Comparison of ENCODE assay signal across 35 cellular contexts in the genomic region with DNA sequence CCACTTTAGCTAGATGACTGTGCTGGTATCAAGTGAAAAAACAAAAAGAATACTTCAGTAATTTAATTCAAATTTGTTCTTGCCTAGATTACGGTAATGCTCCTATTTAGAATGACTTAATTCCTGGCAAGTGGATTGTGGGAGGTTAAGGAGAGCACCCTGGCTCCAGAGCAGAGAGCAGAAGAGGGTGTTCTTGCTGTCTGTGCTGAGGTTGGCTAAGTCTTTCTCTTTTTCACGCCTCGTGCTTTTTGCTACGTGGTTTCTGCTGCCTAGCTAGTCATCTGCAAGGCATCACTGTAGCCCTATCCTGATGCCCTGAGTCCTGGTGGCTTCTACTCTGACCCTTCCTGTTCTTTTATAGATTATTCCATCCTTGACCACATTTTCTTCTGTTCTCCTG.
"Had no signal": no experiment of that assay in that cellular context is flagged by ENCODE, and none has a peak within 500 bp of the region (broad histone marks: within the 10 kb centered on the region; RNA-seq: fewer than 3 reads in every experiment).

No MANE protein-coding gene starts in this region.

- H3K27me3 Mint-ChIP-seq: activated B cell treated with CpG ODN at 0.5 μM for 24 hours; activated CD4-positive, alpha-beta memory T cell treated with anti-CD3 and anti-CD28 coated beads for 36 hours; activated CD4-positive, alpha-beta T cell treated with anti-CD3 and anti-CD28 coated beads, Interleukin-2, amount 10 ng/mL, durations not matched to agents 24 days and 14 days; activated CD8-positive, alpha-beta T cell treated with anti-CD3 and anti-CD28 coated beads for 36 hours; activated naive CD8-positive, alpha-beta T cell treated with anti-CD3 and anti-CD28 coated beads for 36 hours; brain had no signal

- H3K9me3 Mint-ChIP-seq: activated CD4-positive, alpha-beta T cell treated with anti-CD3 and anti-CD28 coated beads, Interleukin-2, amount 10 ng/mL, durations not matched to agents 24 days and 14 days; activated CD8-positive, alpha-beta T cell treated with anti-CD3 and anti-CD28 coated beads for 36 hours; activated naive CD4-positive, alpha-beta T cell treated with anti-CD3 and anti-CD28 coated beads, Interleukin-2, amount 50 U/mL, for 72 hours; activated T-cell treated with anti-CD3 and anti-CD28 coated beads, Interleukin-2, amount 50 U/mL, for 72 hours; T-helper 1 cell treated with Interleukin-12 subunit alpha and Interleukin-12 subunit beta and Interleukin-4 antibody, amounts not matched to agents 30 μg/mL and 1 μg/mL, for 36 hours had no signal

- H3K4me3 ChIP-seq: adrenal gland, cardiac muscle cell had no signal

- H3K4me3 Mint-ChIP-seq: activated B cell treated with CpG ODN at 0.5 μM for 24 hours; activated CD4-positive, alpha-beta memory T cell treated with anti-CD3 and anti-CD28 coated beads for 36 hours; activated CD4-positive, alpha-beta T cell treated with anti-CD3 and anti-CD28 coated beads, Interleukin-2, amount 10 ng/mL, durations not matched to agents 24 days and 14 days; activated CD8-positive, alpha-beta T cell treated with anti-CD3 and anti-CD28 coated beads for 36 hours; activated naive CD4-positive, alpha-beta T cell treated with anti-CD3 and anti-CD28 coated beads for 36 hours; activated naive CD8-positive, alpha-beta T cell treated with anti-CD3 and anti-CD28 coated beads for 36 hours; activated T-cell treated with anti-CD3 and anti-CD28 coated beads, Interleukin-2, amount 50 U/mL, for 4 hours; activated T-cell treated with anti-CD3 and anti-CD28 coated beads, Interleukin-2, amount 50 U/mL, for 72 hours; activated T-helper 1 cell treated with anti-CD3 and anti-CD28 coated beads, Interleukin-12 subunit alpha, Interleukin-12 subunit beta, Interleukin-2, Interleukin-4 antibody, amounts not matched to agents 30 ng/mL and 10 ng/mL and 1 ng/mL, durations not matched to agents 14 hours and 24 hours and 36 hours; activated T-helper 17 cell treated with anti-CD3 and anti-CD28 coated beads, Interleukin-2, amount 50 U/mL, for 72 hours; brain; T-helper 1 cell treated with Interleukin-12 subunit alpha and Interleukin-12 subunit beta and Interleukin-4 antibody, amounts not matched to agents 30 μg/mL and 1 μg/mL, for 36 hours; T-helper 2 cell treated with Interferon-gamma antibody and Interleukin-4, amounts not matched to agents 5 μg/mL and 100 μg/mL, for 36 hours had no signal

- H3K27ac Mint-ChIP-seq: activated B cell treated with CpG ODN at 0.5 μM for 24 hours; activated CD4-positive, alpha-beta memory T cell treated with anti-CD3 and anti-CD28 coated beads for 36 hours; activated CD4-positive, alpha-beta T cell treated with anti-CD3 and anti-CD28 coated beads, Interleukin-2, amount 10 ng/mL, durations not matched to agents 24 days and 14 days; activated CD8-positive, alpha-beta T cell treated with anti-CD3 and anti-CD28 coated beads for 36 hours; activated naive CD4-positive, alpha-beta T cell treated with anti-CD3 and anti-CD28 coated beads for 36 hours; activated naive CD4-positive, alpha-beta T cell treated with anti-CD3 and anti-CD28 coated beads, Interleukin-2, amount 50 U/mL, for 72 hours; activated naive CD8-positive, alpha-beta T cell treated with anti-CD3 and anti-CD28 coated beads for 36 hours; activated T-cell treated with anti-CD3 and anti-CD28 coated beads, Interleukin-2, amount 50 U/mL, for 72 hours; activated T-helper 1 cell treated with anti-CD3 and anti-CD28 coated beads, Interleukin-12 subunit alpha, Interleukin-12 subunit beta, Interleukin-2, Interleukin-4 antibody, amounts not matched to agents 30 ng/mL and 10 ng/mL and 1 ng/mL, durations not matched to agents 14 hours and 24 hours and 36 hours; activated T-helper 17 cell treated with anti-CD3 and anti-CD28 coated beads, Interleukin-2, amount 50 U/mL, for 72 hours; brain; T-helper 1 cell treated with Interleukin-12 subunit alpha and Interleukin-12 subunit beta and Interleukin-4 antibody, amounts not matched to agents 30 μg/mL and 1 μg/mL, for 36 hours; T-helper 2 cell treated with Interferon-gamma antibody and Interleukin-4, amounts not matched to agents 5 μg/mL and 100 μg/mL, for 36 hours had no signal

- H3K27ac ChIP-seq: adrenal gland, cardiac muscle cell, VCaP had no signal

- H3K9me3 ChIP-seq: adrenal gland had no signal

- H3K4me1 ChIP-seq: adrenal gland had no signal

- DNase-seq: activated B cell treated with CpG ODN at 0.5 μM for 24 hours; activated CD4-positive, alpha-beta memory T cell treated with anti-CD3 and anti-CD28 coated beads for 36 hours; activated CD4-positive, alpha-beta T cell treated with anti-CD3 and anti-CD28 coated beads for 4 hours; activated CD4-positive, alpha-beta T cell treated with anti-CD3 and anti-CD28 coated beads, Interleukin-2, amount 10 ng/mL, durations not matched to agents 24 days and 14 days; activated CD4-positive, alpha-beta T cell treated with anti-CD3 and anti-CD28 coated beads, Interleukin-2, amount 50 U/mL, for 1 hour; activated CD4-positive, alpha-beta T cell treated with anti-CD3 and anti-CD28 coated beads, Interleukin-2, amount 50 U/mL, for 4 hours; activated CD4-positive, CD25-positive, alpha-beta regulatory T cell treated with anti-CD3 and anti-CD28 coated beads, Interleukin-2, amount 50 U/mL, for 72 hours; activated CD8-positive, alpha-beta memory T cell treated with anti-CD3 and anti-CD28 coated beads, Interleukin-2, amount 50 U/mL, for 4 hours; activated CD8-positive, alpha-beta T cell treated with anti-CD3 and anti-CD28 coated beads for 36 hours; activated effector memory CD4-positive, alpha-beta T cell treated with anti-CD3 and anti-CD28 coated beads, Interleukin-2, amount 50 U/mL, for 16 hours; activated gamma-delta T cell treated with Interleukin-2 at 50 U/mL for 16 hours; activated naive CD4-positive, alpha-beta T cell; activated naive CD4-positive, alpha-beta T cell treated with anti-CD3 and anti-CD28 coated beads for 36 hours; activated naive CD4-positive, alpha-beta T cell treated with anti-CD3 and anti-CD28 coated beads, Interleukin-2, amount 50 U/mL, for 16 hours; activated naive CD8-positive, alpha-beta T cell treated with anti-CD3 and anti-CD28 coated beads for 36 hours; activated T-cell treated with anti-CD3 and anti-CD28 coated beads for 4 hours; activated T-cell treated with anti-CD3 and anti-CD28 coated beads, Interleukin-2, amount 50 U/mL, for 1 hour; activated T-cell treated with anti-CD3 and anti-CD28 coated beads, Interleukin-2, amount 50 U/mL, for 4 hours; activated T-cell treated with anti-CD3 and anti-CD28 coated beads, Interleukin-2, amount 50 U/mL, for 72 hours; adrenal gland; amniotic stem cell; aorta; central memory CD4-positive, alpha-beta T cell; SW 1271; T-helper 1 cell; T-helper 2 cell; T-helper 9 cell had no signal

- H3K36me3 Mint-ChIP-seq: activated CD4-positive, alpha-beta memory T cell treated with anti-CD3 and anti-CD28 coated beads for 36 hours; activated naive CD4-positive, alpha-beta T cell treated with anti-CD3 and anti-CD28 coated beads, Interleukin-2, amount 50 U/mL, for 72 hours; activated naive CD8-positive, alpha-beta T cell treated with anti-CD3 and anti-CD28 coated beads for 36 hours had no signal

- H3K27me3 ChIP-seq: adrenal gland, cardiac muscle cell had no signal

- H3K4me1 Mint-ChIP-seq: activated B cell treated with CpG ODN at 0.5 μM for 24 hours; activated CD4-positive, alpha-beta T cell treated with anti-CD3 and anti-CD28 coated beads, Interleukin-2, amount 10 ng/mL, durations not matched to agents 24 days and 14 days; activated naive CD8-positive, alpha-beta T cell treated with anti-CD3 and anti-CD28 coated beads for 36 hours; activated T-helper 17 cell treated with anti-CD3 and anti-CD28 coated beads, Interleukin-2, amount 50 U/mL, for 72 hours; brain had no signal

- H3K36me3 ChIP-seq: adrenal gland had no signal
